Comparison of ENCODE assay signal across 17 cellular contexts in the genomic region with DNA sequence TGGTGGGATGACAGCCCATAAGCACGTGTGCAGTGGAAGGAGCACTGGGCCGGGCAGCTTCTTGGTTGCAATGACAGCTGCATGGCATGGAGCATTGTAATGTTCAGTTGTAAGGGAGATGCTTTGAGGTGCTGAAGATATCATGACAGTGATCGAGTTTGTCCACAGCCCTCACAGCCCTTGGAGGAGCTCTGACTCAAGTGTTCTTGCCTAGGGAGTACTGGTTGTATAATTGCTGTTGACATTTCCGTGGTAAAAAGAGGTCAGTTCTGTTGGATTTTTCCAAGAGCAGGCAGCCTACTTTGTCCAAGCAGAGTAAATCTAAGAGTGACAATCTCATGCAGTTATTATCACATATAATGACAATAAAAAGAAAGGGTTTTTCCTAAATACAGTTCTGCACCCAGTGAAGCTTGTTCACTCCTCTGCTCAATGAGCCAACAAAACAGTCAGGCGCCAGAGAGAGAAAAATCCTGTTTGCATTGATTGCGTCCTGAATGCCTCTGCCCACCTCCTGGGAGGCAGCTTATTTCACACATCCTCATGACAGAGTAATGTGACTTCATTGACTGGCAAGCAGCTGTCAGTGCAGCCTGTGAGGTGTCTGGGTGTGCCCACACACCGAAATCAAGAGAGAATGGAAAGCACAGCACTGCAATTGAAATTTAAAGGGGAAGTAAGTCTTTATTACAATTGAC.
DNase-seq lines count a peak whose midpoint lies in the region; ATAC-seq and TF ChIP-seq lines count a peak whose summit lies in the region.
"Had no signal": no experiment of that assay in that cellular context is flagged by ENCODE, and none has a peak within 500 bp of the region (broad histone marks: within the 10 kb centered on the region; RNA-seq: fewer than 3 reads in every experiment).

No MANE protein-coding gene starts in this region.

- no peaks in the 10 kb centered on the region for H3K36me3 ChIP-seq in left ventricle myocardium inferior
- H3K36me3 ChIP-seq in OCI-LY3 (replicated peaks; ENCODE audit: low read depth, low read length), result no peaks in the 10 kb centered on the region
- H3K36me3 ChIP-seq: gastrocnemius medialis had no signal

- H3K79me2 ChIP-seq in OCI-LY3 (ENCODE audit: low read length), result no peaks in the 10 kb centered on the region

- H4K20me1 ChIP-seq in OCI-LY3 (ENCODE audit: insufficient read depth, low read length), result no peaks in the 10 kb centered on the region

- H3K9ac ChIP-seq in OCI-LY3 (ENCODE audit: low read length), result no peak overlapping the region

- 0 out of 2 replicates have a peak overlapping the region, but pooled peaks have one; percentile 6 for H2AFZ ChIP-seq in OCI-LY3 (ENCODE audit: low read depth, low read length)
- H2AFZ ChIP-seq: PC-9 had no signal

- peak overlapping the region; percentile 37 for H3K4me2 ChIP-seq in OCI-LY3 (ENCODE audit: low read length)
- H3K4me2 ChIP-seq: A549, PC-9 had no signal

- intact Hi-C loops in left ventricle myocardium superior (cut with micrococcal nuclease), result no loop called here
- intact Hi-C loops in left ventricle myocardium inferior (cut with micrococcal nuclease), result no loop called here

- H3K4me1 ChIP-seq in left ventricle myocardium inferior (peaks cover 3% of the 10 kb centered on the region), OCI-LY3 (ENCODE audit: low read length) (peaks cover 11% of the 10 kb centered on the region)
- H3K4me1 ChIP-seq: A549, gastrocnemius medialis had no signal

- H3K4me3 ChIP-seq in left ventricle myocardium inferior (no peak overlapping the region), OCI-LY3 (ENCODE audit: low read length) (no peak overlapping the region)
- H3K4me3 ChIP-seq: A549, gastrocnemius medialis, PC-9 had no signal

- peak; percentile 34 for ATAC-seq in left ventricle myocardium superior
- ATAC-seq: A549; CD8-positive, alpha-beta T cell; gastrocnemius medialis had no signal

- DNase-seq in left ventricle myocardium superior (no peak), left ventricle myocardium inferior (no peak), left kidney (ENCODE audit: low read depth, low spot score) (peak; percentile 39), NCI-H226 (no peak), epidermal melanocyte (ENCODE audit: insufficient read length, low spot score) (no peak), SHP77 treated with DMSO at 0.1 percent for 48 hours (lab: John Stamatoyannopoulos, UW) (no peak), amniotic stem cell (lab: John Stamatoyannopoulos, UW) (no peak)
- DNase-seq: activated naive CD4-positive, alpha-beta T cell treated with anti-CD3 and anti-CD28 coated beads, Interleukin-2, amount 50 U/mL, for 16 hours; CD8-positive, alpha-beta T cell; endodermal cell; gastrocnemius medialis; immature natural killer cell; NCI-H2107; PC-9; trophoblast cell had no signal

- no peak overlapping the region for H3K27ac ChIP-seq in left ventricle myocardium inferior (replicated peaks)
- H3K27ac ChIP-seq in OCI-LY3 (ENCODE audit: low read length), result no peak overlapping the region
- H3K27ac ChIP-seq: A549, gastrocnemius medialis, PC-9 had no signal

- TF ChIP-seq CTCF in left ventricle myocardium inferior (IDR thresholded peaks at IDR 0.05; ENCODE audit: borderline replicate concordance) (no peak), OCI-LY3 (IDR thresholded peaks at IDR 0.05; ENCODE audit: low read depth, low read length) (no peak)

- no peaks in the 10 kb centered on the region for H3K9me3 ChIP-seq in left ventricle myocardium inferior (replicated peaks)
- no peaks in the 10 kb centered on the region for H3K9me3 ChIP-seq in OCI-LY3 (ENCODE audit: insufficient read depth, low read length)
- H3K9me3 ChIP-seq: A549, gastrocnemius medialis had no signal

- H3K27me3 ChIP-seq in left ventricle myocardium inferior (ENCODE audit: low read depth) (no peaks in the 10 kb centered on the region), OCI-LY3 (ENCODE audit: low read depth, low read length) (peaks cover 2% of the 10 kb centered on the region; the same call in 1 of the 2 replicates)
- H3K27me3 ChIP-seq: gastrocnemius medialis had no signal
